In the genomic region with DNA sequence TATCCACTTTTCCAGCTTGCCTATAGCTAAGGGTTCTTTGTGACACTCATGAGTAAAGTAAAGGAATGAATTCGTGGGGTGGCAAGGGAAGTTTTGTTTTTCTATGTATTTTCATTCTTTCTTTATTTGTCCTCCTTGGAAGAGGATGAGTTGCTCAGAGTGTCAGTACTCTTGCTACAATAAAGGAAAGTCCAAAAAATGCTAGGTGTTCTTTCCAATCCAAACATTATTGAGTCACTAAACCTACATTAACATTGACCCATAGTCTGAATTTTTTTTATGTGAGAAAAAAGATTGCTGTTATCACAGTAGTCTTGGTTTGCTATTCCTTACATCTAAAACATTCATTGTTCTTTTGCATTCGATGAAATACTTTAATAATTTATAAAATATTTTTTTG, we compare ENCODE assay signal across 23 cellular contexts.
"Had no signal": no experiment of that assay in that cellular context is flagged by ENCODE, and none has a peak within 500 bp of the region (broad histone marks: within the 10 kb centered on the region; RNA-seq: fewer than 3 reads in every experiment).

No MANE protein-coding gene starts in this region.

- H3K36me3 ChIP-seq: esophagus muscularis mucosa, gastroesophageal sphincter, heart left ventricle, left lung, lower lobe of right lung had no signal

- H3K79me2 ChIP-seq: hepatocyte had no signal

- ATAC-seq: foreskin keratinocyte; gastroesophageal sphincter; heart left ventricle; left colon; left lung; left ventricle myocardium superior; lower lobe of right lung; mucosa of descending colon; naive thymus-derived CD8-positive, alpha-beta T cell had no signal

- H2AFZ ChIP-seq: hepatocyte had no signal

- H3K4me3 ChIP-seq: coronary artery, dorsolateral prefrontal cortex, esophagus muscularis mucosa, gastroesophageal sphincter, heart left ventricle, hepatocyte, left lung, lower lobe of right lung, mucosa of descending colon had no signal

- H3K27me3 ChIP-seq: dorsolateral prefrontal cortex, esophagus muscularis mucosa, foreskin keratinocyte, gastroesophageal sphincter, heart left ventricle, hepatocyte, left lung had no signal

- H3K27ac ChIP-seq: coronary artery, dorsolateral prefrontal cortex, esophagus muscularis mucosa, foreskin keratinocyte, gastroesophageal sphincter, heart left ventricle, hepatocyte, left lung, lower lobe of right lung had no signal

- H3K4me1 ChIP-seq: esophagus muscularis mucosa, foreskin keratinocyte, gastroesophageal sphincter, heart left ventricle, left lung, lower lobe of right lung had no signal

- DNase-seq: dermis blood vessel endothelial cell; dorsolateral prefrontal cortex; effector CD4-positive, alpha-beta T cell; effector memory CD4-positive, alpha-beta T cell; foreskin keratinocyte; heart left ventricle; hypothalamus; immature natural killer cell; islet precursor cell; kidney; kidney glomerular epithelial cell; left colon; left lung; left ventricle myocardium superior; lower lobe of right lung; mesenchymal stem cell; mucosa of descending colon; naive B cell; naive thymus-derived CD8-positive, alpha-beta T cell had no signal
